Comparison of ENCODE assay signal across 10 cellular contexts in genomic region chr13:69008503-69008902, GRCh38.
"Had no signal": no experiment of that assay in that cellular context is flagged by ENCODE, and none has a peak within 500 bp of the region (broad histone marks: within the 10 kb centered on the region; RNA-seq: fewer than 3 reads in every experiment).

No MANE protein-coding gene starts in this region.

- H3K4me3 ChIP-seq: GM23248, HAP-1 had no signal

- H3K4me3 Mint-ChIP-seq: IgD-negative memory B cell had no signal

- H3K27me3 Mint-ChIP-seq: IgD-negative memory B cell had no signal

- DNase-seq: GM23248, H7, Kasumi-1, KBM-7 had no signal

- H3K36me3 Mint-ChIP-seq: IgD-negative memory B cell had no signal

- ATAC-seq: HCT116, HepG2 had no signal

- H3K4me1 Mint-ChIP-seq: IgD-negative memory B cell had no signal

- H3K27ac Mint-ChIP-seq: IgD-negative memory B cell had no signal

- H3K9ac ChIP-seq: GM23248, KMS-11 had no signal

- FAIRE-seq: HepG2 had no signal

- H3K9me3 ChIP-seq: HAP-1 had no signal

- H3K36me3 ChIP-seq: HAP-1 had no signal

- H2AFZ ChIP-seq: GM23248 had no signal

- H3K27ac ChIP-seq: GM23248, HL-60, KMS-11 had no signal

- H3K4me2 ChIP-seq: KMS-11 had no signal
